In the genomic region with DNA sequence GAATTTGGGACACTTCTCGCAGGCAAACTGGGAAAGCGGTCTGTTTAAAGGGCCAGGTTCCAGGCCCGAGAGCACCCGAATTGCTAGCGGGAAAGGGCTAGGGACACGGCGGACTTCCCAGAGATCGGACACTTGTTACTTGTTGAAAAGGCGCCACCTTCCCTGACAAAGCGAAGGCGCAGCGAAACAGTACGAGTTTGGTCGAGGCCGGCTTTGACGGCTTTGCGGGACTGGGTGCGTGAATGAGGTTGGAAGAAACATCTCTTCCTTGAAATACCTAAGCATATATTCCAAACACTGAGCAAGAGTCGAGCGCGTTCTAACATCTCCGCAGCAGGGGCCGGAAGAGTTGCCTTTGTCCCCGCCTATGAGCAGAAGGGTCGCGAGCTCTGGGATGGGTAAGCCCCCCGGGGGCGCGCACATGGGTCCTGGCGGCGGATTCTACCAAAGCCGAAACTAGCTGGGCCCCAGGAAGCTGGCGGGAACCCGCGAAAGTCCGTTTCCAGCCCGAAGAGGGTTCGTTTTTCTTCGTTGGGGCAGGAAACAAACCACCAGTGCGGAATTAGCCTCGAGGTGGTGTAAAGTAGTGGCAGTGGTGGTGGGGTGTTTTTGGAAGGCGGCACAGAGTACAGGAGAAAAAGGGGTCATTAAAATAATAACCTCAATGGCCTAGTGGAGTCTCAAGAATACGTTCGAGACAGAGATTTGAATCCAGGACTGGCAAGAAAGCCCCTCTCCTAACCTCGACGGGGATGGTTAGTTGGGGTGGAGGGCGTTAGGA, we compare ENCODE assay signal across 8 cellular contexts. TPM values are rescaled to one million over a fixed set of nuclear protein-coding genes. Genes with fewer than 3 reads are reported as not detected.
A peak's percentile ranks its signal among the peaks of the same experiment; 100 is the strongest.
DNase-seq lines count a peak whose midpoint lies in the region; ATAC-seq and TF ChIP-seq lines count a peak whose summit lies in the region.

No MANE protein-coding gene starts in this region.

- no peak overlapping the region for H2AK5ac ChIP-seq in neuronal stem cell (ENCODE audit: low read depth, low read length)

- H3K4me2 ChIP-seq in neuronal stem cell (ENCODE audit: insufficient read depth, low read length, poor library complexity, severe bottlenecking), result no peak overlapping the region

- H2BK5ac ChIP-seq in neuronal stem cell (ENCODE audit: low read length), result no peak overlapping the region

- H3K9me3 ChIP-seq in Panc1 (ENCODE audit: control insufficient read depth, insufficient read depth, low read depth, low read length) (no peaks in the 10 kb centered on the region), neuronal stem cell (replicated peaks in 1 of 2; ENCODE audit: control insufficient read depth in 2 of 2, insufficient read depth in 1 of 2, low read depth in 1 of 2, low read length in 2 of 2) (peaks cover 3 to 8% of the 10 kb centered on the region in 2 donors)

- H3K27ac ChIP-seq in Panc1 (ENCODE audit: low read length) (no peak overlapping the region), neuronal stem cell (replicated peaks; ENCODE audit: low read length) (no peak overlapping the region)

- POLR2A ChIA-PET in Panc1 (lab: Charles Lee), result interaction anchor here (0.5 kb wide), 1 partner anchor 81 kb away, joined by 3 read pairs; no protein-coding TSS in a partner anchor

- peaks cover 13% of the 10 kb centered on the region for H3K4me1 ChIP-seq in Panc1 (ENCODE audit: control insufficient read depth, insufficient read depth, low read length)
- H3K4me1 ChIP-seq in neuronal stem cell (ENCODE audit: control insufficient read depth in 2 of 2, insufficient read depth in 1 of 2, low read depth in 1 of 2, low read length in 2 of 2), result peaks cover 13 to 14% of the 10 kb centered on the region in 2 donors

- no peaks in the 10 kb centered on the region for H3K9me3 Mint-ChIP-seq in T-helper 2 cell treated with Interferon-gamma antibody and Interleukin-4, amounts not matched to agents 5 μg/mL and 100 μg/mL, for 36 hours

- no peak overlapping the region for H3K14ac ChIP-seq in neuronal stem cell (ENCODE audit: low read length)

- H3K36me3 ChIP-seq in Panc1 (ENCODE audit: control insufficient read depth, insufficient read depth, low read length) (no peaks in the 10 kb centered on the region), neuronal stem cell (replicated peaks in 1 of 2; ENCODE audit: control insufficient read depth in 2 of 2, insufficient read depth in 2 of 2, low read length in 2 of 2) (no peaks in the 10 kb centered on the region)

- no peak for DNase-seq in T-helper 2 cell treated with Interferon-gamma antibody and Interleukin-4, amounts not matched to agents 5 μg/mL and 100 μg/mL, for 36 hours (ENCODE audit: low spot score)
- DNase-seq in T-helper 2 cell (no peak), Panc1 (ENCODE audit: low read depth, low spot score) (no peak), fibroblast of gingiva (ENCODE audit: low read depth) (peak; percentile 12), neuronal stem cell (ENCODE audit: low spot score) (no peak), NCI-H1417 treated with DMSO at 0.1 percent for 48 hours (lab: John Stamatoyannopoulos, UW) (no peak), NCI-H2029 (lab: John Stamatoyannopoulos, UW) (no peak)

- H3K4me3 ChIP-seq in Panc1 (ENCODE audit: low read depth in 2 of 2, low read length in 2 of 2), result peak overlapping the region; percentile 35 to 52
- no peak overlapping the region for H3K4me3 ChIP-seq in neuronal stem cell (ENCODE audit: low read length in 2 of 2)

- ATAC-seq in Panc1, result peak; percentile 58
- ATAC-seq in GM21529 (IDR thresholded peaks at IDR 0.05; ENCODE audit: unreplicated experiment), result no peak

- H3K27me3 ChIP-seq in Panc1 (ENCODE audit: control insufficient read depth, insufficient read depth, low read length), result peaks cover 26% of the 10 kb centered on the region
- peaks cover 38 to 99% (median 82%) of the 10 kb centered on the region in 3 experiments for H3K27me3 ChIP-seq in neuronal stem cell (ENCODE audit: control insufficient read depth in 3 of 3, insufficient read depth in 3 of 3, low read depth in 1 of 3, low read length in 3 of 3)

- H2AFZ ChIP-seq in neuronal stem cell (ENCODE audit: low read length), result peak overlapping the region; percentile 74

- intact Hi-C loops in Panc1 (cut with micrococcal nuclease; ENCODE audit: unreplicated experiment), result loop anchor here (10.0 kb wide), 1 partner anchor 424 kb away; no protein-coding TSS in a partner anchor

- H3K9ac ChIP-seq in neuronal stem cell (ENCODE audit: low read depth, low read length, poor library complexity), result no peak overlapping the region

- H4K8ac ChIP-seq in neuronal stem cell (ENCODE audit: low read depth, low read length), result no peak overlapping the region

- no CpG with 5 or more reads among the region's 47 CpGs for WGBS in neuronal stem cell (ENCODE audit: extremely low coverage in 2 of 2, insufficient read length in 2 of 2, insufficient replicate concordance in 1 of 2), 2 donors

- TF ChIP-seq CTCF in Panc1 (IDR thresholded peaks at IDR 0.05), result no peak

- in situ Hi-C loops in Panc1 (cut with HindIII; ENCODE audit: low pct_unique_long_range_greater_than_20kb, low sequenced_read_pairs), result no loop called here

- no peak overlapping the region for H3K18ac ChIP-seq in neuronal stem cell (ENCODE audit: low read length)

- BruUV-seq in Panc1 (replicated peaks; lab: Mats Ljungman, UMichigan), result no TSS peak

- H3K23ac ChIP-seq in neuronal stem cell (ENCODE audit: low read depth, low read length, poor library complexity), result no peak overlapping the region

- H4K91ac ChIP-seq in neuronal stem cell (ENCODE audit: low read depth, low read length, poor library complexity), result no peak overlapping the region

- H3K4me1 Mint-ChIP-seq in T-helper 2 cell treated with Interferon-gamma antibody and Interleukin-4, amounts not matched to agents 5 μg/mL and 100 μg/mL, for 36 hours (ENCODE audit: low read depth), result peaks cover 14% of the 10 kb centered on the region

- peaks cover 85% of the 10 kb centered on the region for H3K27me3 Mint-ChIP-seq in T-helper 2 cell treated with Interferon-gamma antibody and Interleukin-4, amounts not matched to agents 5 μg/mL and 100 μg/mL, for 36 hours (ENCODE audit: low read depth)

- H3K4me3 Mint-ChIP-seq in T-helper 2 cell treated with Interferon-gamma antibody and Interleukin-4, amounts not matched to agents 5 μg/mL and 100 μg/mL, for 36 hours, result peak overlapping the region; percentile 68

- no peaks in the 10 kb centered on the region for H3K79me1 ChIP-seq in neuronal stem cell (ENCODE audit: low read depth, low read length)

- CTCF ChIA-PET in Panc1 (lab: Charles Lee), result interaction anchor here (0.6 to 1.0 kb wide), 3 partner anchors 328 to 425 kb away, joined by 3 to 4 read pairs (median 4); no protein-coding TSS in a partner anchor

- H3K27ac Mint-ChIP-seq in T-helper 2 cell treated with Interferon-gamma antibody and Interleukin-4, amounts not matched to agents 5 μg/mL and 100 μg/mL, for 36 hours, result no peak overlapping the region

- H2BK15ac ChIP-seq in neuronal stem cell (ENCODE audit: low read length), result no peak overlapping the region

- no peak overlapping the region for H3K4ac ChIP-seq in neuronal stem cell (ENCODE audit: low read length)

- H2BK120ac ChIP-seq in neuronal stem cell (ENCODE audit: low read depth, low read length), result no peak overlapping the region

- no peak overlapping the region for H2BK12ac ChIP-seq in neuronal stem cell (ENCODE audit: low read length)

- H3K36me3 Mint-ChIP-seq in T-helper 2 cell treated with Interferon-gamma antibody and Interleukin-4, amounts not matched to agents 5 μg/mL and 100 μg/mL, for 36 hours (ENCODE audit: low read depth), result no peaks in the 10 kb centered on the region

RNA-seq across cellular contexts. Expression of a gene that starts 1.5 kb away (rescaled TPM):
- total RNA-seq in Panc1 (2021; ENCODE audit: unreplicated experiment), result not detected
- not detected for polyA plus RNA-seq in Panc1 (2012; ENCODE audit: insufficient read length)
- 0.15 TPM for polyA plus RNA-seq in neuronal stem cell (2013, experiment 1 of 2)
- polyA plus RNA-seq in neuronal stem cell (2013, experiment 2 of 2), result 0.12 TPM

Comparison
In these comparisons a context has a peak if more than half of its experiments do, and no peak if none do; other contexts are left out.
1. H3K4me3 ChIP-seq: peak in Panc1 (2 of 2); none in neuronal stem cell (0 of 2).